ENCODE assay signal across 10 cellular contexts in the genomic region with DNA sequence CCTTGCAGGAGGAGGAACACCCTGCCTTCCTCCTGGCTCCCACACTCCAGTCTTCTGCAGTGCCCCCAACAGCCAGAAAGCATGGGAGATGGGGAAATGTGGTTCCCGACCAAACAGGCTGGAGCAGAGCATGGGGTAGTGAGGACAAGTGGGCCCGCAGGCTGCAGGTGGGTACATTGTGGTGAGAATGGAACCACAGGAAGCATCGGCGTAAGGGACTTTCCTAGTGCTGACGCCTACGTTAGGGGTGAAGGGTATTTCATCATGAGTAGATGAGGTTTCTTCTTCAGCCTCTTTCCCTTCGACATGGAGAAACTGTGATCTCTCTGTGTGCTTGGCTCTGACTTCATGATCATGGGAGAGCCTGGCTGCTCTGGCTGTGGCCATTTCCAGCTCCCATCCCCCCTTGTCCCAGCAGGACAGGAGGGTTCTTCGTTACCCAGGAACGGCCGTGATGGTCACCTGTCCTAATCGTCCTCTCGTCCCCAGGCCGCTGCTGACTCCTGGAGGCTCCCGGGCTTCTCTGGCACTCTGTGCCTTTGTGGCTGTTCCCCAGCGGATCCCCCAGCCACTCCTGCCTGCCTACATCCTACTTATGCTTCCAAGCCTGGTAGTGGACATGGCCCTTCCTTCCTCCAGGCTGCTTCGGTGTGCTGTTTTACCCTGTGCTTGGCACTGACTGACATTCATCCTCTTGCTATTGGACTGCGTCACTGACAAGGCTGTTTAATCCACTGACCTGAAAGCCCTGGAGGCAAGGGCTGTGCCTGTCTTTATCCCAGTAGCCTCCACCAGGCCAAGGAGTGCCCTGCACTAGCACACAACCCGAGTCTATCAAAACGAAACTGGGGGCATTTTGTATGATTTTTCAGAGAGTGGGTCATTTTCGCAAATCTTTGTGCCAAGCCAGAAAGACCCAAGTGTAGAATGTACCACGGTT.
DNase-seq lines count a peak whose midpoint lies in the region; ATAC-seq and TF ChIP-seq lines count a peak whose summit lies in the region.
"Had no signal": no experiment of that assay in that cellular context is flagged by ENCODE, and none has a peak within 500 bp of the region (broad histone marks: within the 10 kb centered on the region; RNA-seq: fewer than 3 reads in every experiment).

No MANE protein-coding gene starts in this region.

- H2BK15ac ChIP-seq in H9 (ENCODE audit: low read depth, low read length), result no peak overlapping the region

- H3K79me1 ChIP-seq in H9 (ENCODE audit: insufficient read depth, low read depth, low read length, poor library complexity, severe bottlenecking), result no peaks in the 10 kb centered on the region

- no peak overlapping the region for H3K4me3 ChIP-seq in GM12865 (ENCODE audit: low read depth, low read length)
- H3K4me3 ChIP-seq: SK-N-MC, thoracic aorta had no signal

- no peak overlapping the region; a peak in 1 of 7 replicates for H3K27ac Mint-ChIP-seq in H9

- peaks cover 7 to 9% of the 10 kb centered on the region in 2 experiments for H3K9me3 Mint-ChIP-seq in H9

- H2BK20ac ChIP-seq in H9 (ENCODE audit: low read depth, low read length, poor library complexity, severe bottlenecking), result no peak overlapping the region

- no CpG with 5 or more reads among the region's 21 CpGs for WGBS in H9 (ENCODE audit: extremely low coverage, insufficient read length, low lambda C conversion rate)

- H3K23me2 ChIP-seq in H9 (ENCODE audit: insufficient read length, low read depth, low read length, poor library complexity, severe bottlenecking), result no peaks in the 10 kb centered on the region

- H3K4me2 ChIP-seq in H9 (ENCODE audit: insufficient read depth, insufficient read length, low read length), result no peak overlapping the region

- peaks cover 9 to 33% of the 10 kb centered on the region in 2 experiments for H3K4me1 Mint-ChIP-seq in H9

- H2BK5ac ChIP-seq in H9 (ENCODE audit: insufficient read length, low read length), result no peak overlapping the region

- no peak overlapping the region for H3K18ac ChIP-seq in H9 (ENCODE audit: insufficient read length, low read depth, low read length)

- H2AK5ac ChIP-seq in H9 (ENCODE audit: insufficient read length, low read length), result no peak overlapping the region

- ATAC-seq in HG03095 (IDR thresholded peaks at IDR 0.05; ENCODE audit: unreplicated experiment), result peak; percentile 47

- H3K14ac ChIP-seq in H9 (ENCODE audit: insufficient read depth, low read length), result no peak overlapping the region

- no peaks in the 10 kb centered on the region for H4K20me1 ChIP-seq in H9 (ENCODE audit: control insufficient read depth, insufficient read depth, insufficient read length)

- H3K27ac ChIP-seq in H9 (ENCODE audit: insufficient read length, low read depth, low read length), result no peak overlapping the region
- H3K27ac ChIP-seq: SK-N-MC, thoracic aorta had no signal

- H4K91ac ChIP-seq in H9 (ENCODE audit: insufficient read length, low read depth, low read length), result no peak overlapping the region

- H3T11ph ChIP-seq in H9 (ENCODE audit: low read length), result no peak overlapping the region

- H3K4me3 Mint-ChIP-seq in H9, result no peak overlapping the region

- H3K27me3 ChIP-seq in H9 (ENCODE audit: insufficient read depth, low read length), result no peaks in the 10 kb centered on the region

- no peak overlapping the region for H4K5ac ChIP-seq in H9 (ENCODE audit: insufficient read length, low read depth, low read length)

- no peak overlapping the region for H2BK12ac ChIP-seq in H9 (ENCODE audit: insufficient read length, low read depth, low read length)

- peaks cover 9% of the 10 kb centered on the region; the same call in 1 of the 2 replicates for H3K4me1 ChIP-seq in H9 (ENCODE audit: insufficient read depth, low read length)

- no peak overlapping the region for H3K4ac ChIP-seq in H9 (ENCODE audit: low read depth, low read length)

- H3K36me3 Mint-ChIP-seq in H9 (ENCODE audit: insufficient read depth in 1 of 3, low read depth in 3 of 3), result peaks cover 2 to 9% (median 7%) of the 10 kb centered on the region in 3 experiments

- DNase-seq in GM12865 (ENCODE audit: low read depth), result peak; percentile 82
- DNase-seq in activated CD8-positive, alpha-beta memory T cell treated with anti-CD3 and anti-CD28 coated beads, Interleukin-2, amount 50 U/mL, for 48 hours, result peak; percentile 67
- peak; percentile 35 to 43 for DNase-seq in stimulated activated CD4-positive, alpha-beta T cell treated with anti-CD3 and anti-CD28 coated beads, Interleukin-12 subunit alpha, Interleukin-12 subunit beta, amount 100 ng/mL, for 24 hours (ENCODE audit: low read depth in 2 of 2)
- no peak for DNase-seq in H9
- no peak for DNase-seq in NCI-H2081 treated with DMSO at 0.1 percent for 48 hours (lab: John Stamatoyannopoulos, UW)
- no peak for DNase-seq in NCI-H1694 (lab: John Stamatoyannopoulos, UW)
- no peak for DNase-seq in NCI-H446 treated with DMSO at 0.1 percent for 48 hours (lab: John Stamatoyannopoulos, UW)

- H4K8ac ChIP-seq in H9 (replicated peaks; ENCODE audit: insufficient read length, low read depth, low read length), result no peak overlapping the region

- H3K56ac ChIP-seq in H9 (ENCODE audit: insufficient read length, low read depth, low read length), result no peak overlapping the region

- no peak overlapping the region for H2AFZ ChIP-seq in H9 (ENCODE audit: low read length)

- no peak overlapping the region for H3K9ac ChIP-seq in H9 (ENCODE audit: extremely low read depth, insufficient read length, low read length)

- H3K27me3 Mint-ChIP-seq in H9 (ENCODE audit: low read depth), result peaks cover 2% of the 10 kb centered on the region; the same call in 1 of the 2 replicates

- no peak overlapping the region for H2BK120ac ChIP-seq in H9 (ENCODE audit: low read depth, low read length, poor library complexity, severe bottlenecking)

- no peak for TF ChIP-seq CTCF in GM12865 (IDR thresholded peaks at IDR 0.05; ENCODE audit: insufficient read depth, low read depth, low read length, missing control alignments)
- no peak for TF ChIP-seq CTCF in H9 (conservative IDR thresholded peaks at IDR 0.05)

- no peak overlapping the region for H3K23ac ChIP-seq in H9 (ENCODE audit: insufficient read length, low read depth, low read length)

- H3K79me2 ChIP-seq in H9 (ENCODE audit: insufficient read depth, low read length), result no peaks in the 10 kb centered on the region

- H3K9me3 ChIP-seq in H9 (ENCODE audit: control insufficient read depth, low read depth, low read length), result no peaks in the 10 kb centered on the region
- H3K9me3 ChIP-seq: thoracic aorta had no signal

Comparison
In these comparisons a context has a peak if more than half of its experiments do, and no peak if none do; other contexts are left out.
1. DNase-seq: peak in GM12865 (single experiment), activated CD8-positive, alpha-beta memory T cell treated with anti-CD3 and anti-CD28 coated beads, Interleukin-2, amount 50 U/mL, for 48 hours (single experiment) and stimulated activated CD4-positive, alpha-beta T cell treated with anti-CD3 and anti-CD28 coated beads, Interleukin-12 subunit alpha, Interleukin-12 subunit beta, amount 100 ng/mL, for 24 hours (2 of 2); none in H9 (single experiment), NCI-H2081 treated with DMSO at 0.1 percent for 48 hours (single experiment), NCI-H1694 (single experiment) and NCI-H446 treated with DMSO at 0.1 percent for 48 hours (single experiment).